Comparison of ENCODE assay signal across 18 cellular contexts in the genomic region with DNA sequence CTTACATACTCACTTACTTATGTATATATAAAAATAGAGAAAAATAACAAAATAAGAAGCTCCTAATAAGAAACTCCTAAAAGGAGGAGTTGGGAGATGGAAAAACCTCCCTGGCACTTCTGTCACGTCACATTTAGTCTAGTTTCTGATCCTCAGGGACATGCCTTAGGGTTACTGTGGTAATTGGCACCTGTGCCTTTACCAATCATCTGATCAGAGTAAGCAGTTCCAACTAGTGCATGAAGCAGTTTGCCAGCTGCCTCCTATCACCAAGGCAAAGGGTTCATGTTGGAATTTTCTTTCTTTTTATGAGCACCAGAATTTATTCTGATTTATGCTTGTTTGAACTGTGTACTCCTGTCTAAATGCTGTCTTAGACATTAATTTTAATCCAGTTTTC. TPM values are rescaled to one million over a fixed set of nuclear protein-coding genes. Genes with fewer than 3 reads are reported as not detected.
DNase-seq lines count a peak whose midpoint lies in the region; TF ChIP-seq lines count a peak whose summit lies in the region.
"Had no signal": no experiment of that assay in that cellular context is flagged by ENCODE, and none has a peak within 500 bp of the region (broad histone marks: within the 10 kb centered on the region; RNA-seq: fewer than 3 reads in every experiment).

No MANE protein-coding gene starts in this region.

- TF ChIP-seq CTCF in PC-9 (conservative IDR thresholded peaks at IDR 0.05), result no peak
- TF ChIP-seq CTCF in Peyer's patch (IDR thresholded peaks at IDR 0.05), result no peak

- no peak overlapping the region for H3K4me3 ChIP-seq in GM23248
- no peak overlapping the region for H3K4me3 ChIP-seq in PC-9
- H3K4me3 ChIP-seq in Peyer's patch, result no peak overlapping the region

- H3K9ac ChIP-seq in GM23248, result no peak overlapping the region

- no TSS peak for BruUV-seq in PC-9 (replicated peaks; lab: Mats Ljungman, UMichigan)

- H3K27me3 ChIP-seq in GM23248 (replicated peaks; ENCODE audit: insufficient read depth) (no peaks in the 10 kb centered on the region), PC-9 (ENCODE audit: insufficient read depth, low read depth) (no peaks in the 10 kb centered on the region), Peyer's patch (no peaks in the 10 kb centered on the region)
- H3K27me3 ChIP-seq: BE2C had no signal

- in situ Hi-C loops in GM23248 (cut with MboI), result no loop called here

- no peaks in the 10 kb centered on the region for H3K9me3 ChIP-seq in GM23248 (ENCODE audit: low read depth)
- H3K9me3 ChIP-seq in PC-9 (ENCODE audit: insufficient read depth, low read depth), result no peaks in the 10 kb centered on the region
- no peaks in the 10 kb centered on the region for H3K9me3 ChIP-seq in Peyer's patch
- H3K9me3 ChIP-seq: BE2C had no signal

- 0 out of 2 replicates have a peak, but pooled peaks cover 7% of the 10 kb centered on the region for H3K4me1 ChIP-seq in GM23248 (ENCODE audit: insufficient read depth)
- H3K4me1 ChIP-seq in PC-9 (replicated peaks; ENCODE audit: insufficient read depth), result peaks cover 14% of the 10 kb centered on the region
- H3K4me1 ChIP-seq in Peyer's patch, result no peaks in the 10 kb centered on the region
- H3K4me1 ChIP-seq: BE2C had no signal

- H3F3A ChIP-seq in GM23248 (ENCODE audit: insufficient read depth) (no peaks in the 10 kb centered on the region), PC-9 (ENCODE audit: insufficient read depth, low read depth) (peaks cover 5% of the 10 kb centered on the region; the same call in 1 of the 2 replicates)

- POLR2A ChIA-PET in PC-9 (lab: Charles Lee; ENCODE audit: unreplicated experiment), result no interaction called here

- TF ChIP-seq POLR2A in Peyer's patch (IDR thresholded peaks at IDR 0.05), result no peak

- H3K36me3 ChIP-seq in GM23248 (ENCODE audit: low read depth) (no peaks in the 10 kb centered on the region), PC-9 (ENCODE audit: low read depth) (no peaks in the 10 kb centered on the region), Peyer's patch (no peaks in the 10 kb centered on the region)
- H3K36me3 ChIP-seq: BE2C had no signal

- peak overlapping the region; percentile 24; the same call in 1 of the 2 replicates for H2AFZ ChIP-seq in GM23248
- H2AFZ ChIP-seq in PC-9, result 0 out of 2 replicates have a peak overlapping the region, but pooled peaks have one; percentile 36

- H3K4me2 ChIP-seq in GM23248 (ENCODE audit: unreplicated experiment) (no peak overlapping the region), PC-9 (no peak overlapping the region)

- intact Hi-C loops in PC-9 (cut with micrococcal nuclease; ENCODE audit: unreplicated experiment), result loop anchor here (5.0 kb wide), 1 partner anchor 45 kb away; no protein-coding TSS in a partner anchor

- peak in 2 of 3 experiments; percentile 2 to 44 for DNase-seq in NCI-H1417 (lab: John Stamatoyannopoulos, UW)
- DNase-seq in NCI-H1417 treated with DMSO at 0.1 percent for 48 hours (lab: John Stamatoyannopoulos, UW), result no peak
- no peak for DNase-seq in GM23248
- DNase-seq in PC-9, result no peak
- DNase-seq in myocyte (ENCODE audit: low read depth), result peak; percentile 84
- DNase-seq in NCI-H748 treated with DMSO at 0.1 percent for 48 hours (lab: John Stamatoyannopoulos, UW), result no peak
- no peak for DNase-seq in Peyer's patch
- no peak for DNase-seq in stimulated activated CD4-positive, alpha-beta T cell treated with anti-CD3 and anti-CD28 coated beads, Interleukin-12 subunit alpha, Interleukin-12 subunit beta, amount 100 ng/mL, for 4 hours
- DNase-seq: BE2C; CD4-positive, CD25-positive, alpha-beta regulatory T cell; COR-L47; EL; GOT3; KBM-7; NCI-H1436 treated with DMSO at 0.1 percent for 48 hours; NCI-H2029 treated with DMSO at 0.1 percent for 48 hours; NCI-H510A; NCI-H82 had no signal

- CTCF ChIA-PET in PC-9 (lab: Charles Lee), result no interaction called here

- no peak overlapping the region for H3K27ac ChIP-seq in GM23248
- H3K27ac ChIP-seq in PC-9, result no peak overlapping the region
- no peak overlapping the region for H3K27ac ChIP-seq in Peyer's patch

- H3K79me2 ChIP-seq in GM23248 (ENCODE audit: insufficient read depth) (no peaks in the 10 kb centered on the region), PC-9 (ENCODE audit: low read depth) (no peaks in the 10 kb centered on the region)

- no peaks in the 10 kb centered on the region for H4K20me1 ChIP-seq in GM23248 (ENCODE audit: insufficient read depth)
- H4K20me1 ChIP-seq in PC-9 (ENCODE audit: insufficient read depth), result 0 out of 2 replicates have a peak, but pooled peaks cover 3% of the 10 kb centered on the region

- H3K9me2 ChIP-seq in GM23248 (ENCODE audit: insufficient read depth) (no peaks in the 10 kb centered on the region), PC-9 (ENCODE audit: insufficient read depth) (no peaks in the 10 kb centered on the region)

- 53 to 74% methylated on average over 1 of the region's 1 CpG for WGBS in GM23248 (ENCODE audit: low coverage in 1 of 2, low lambda C conversion rate in 2 of 2, missing lambda C conversion rate in 2 of 2), 2 experiments

RNA-seq across cellular contexts. Expression of gene ARL4A, which starts 49.9 kb away (rescaled TPM):
- 17.5 and 22.6 TPM in 2 replicates for total RNA-seq in GM23248 (2014; rRNA removed; shearing (Covaris generic))
- polyA plus RNA-seq in GM23248 (2016; fragmentation: Nextera tagmentation; extraction: Ambion mirVana), result 20.9 and 23.0 TPM in 2 replicates
- total RNA-seq in PC-9 (2021) (17.9 and 18.0 TPM in 2 replicates), myocyte (19.2 and 38.4 TPM in 2 replicates), Peyer's patch (100 to 1,000 TPM in 2 of 4 donors, 10 to 100 TPM in 2; 35.5 to 112 (median 85.6) TPM)
- 26.8 TPM for polyA plus RNA-seq in myocyte (2012)

Comparison
In these comparisons a context has a peak if more than half of its experiments do, and no peak if none do; other contexts are left out.
1. DNase-seq: peak in NCI-H1417 (2 of 3) and myocyte (single experiment); none in NCI-H1417 treated with DMSO at 0.1 percent for 48 hours (single experiment), GM23248 (single experiment), PC-9 (0 of 2), NCI-H748 treated with DMSO at 0.1 percent for 48 hours (single experiment), Peyer's patch (0 of 3) and stimulated activated CD4-positive, alpha-beta T cell treated with anti-CD3 and anti-CD28 coated beads, Interleukin-12 subunit alpha, Interleukin-12 subunit beta, amount 100 ng/mL, for 4 hours (single experiment).